ENCODE assay signal across 8 cellular contexts in genomic region chr6:28224131-28225055, GRCh38. TPM values are rescaled to one million over a fixed set of nuclear protein-coding genes. Genes with fewer than 3 reads are reported as not detected.
DNase-seq lines count a peak whose midpoint lies in the region; ATAC-seq, FAIRE-seq and TF ChIP-seq lines count a peak whose summit lies in the region.

No MANE protein-coding gene starts in this region.

- no peak for TF ChIP-seq POLR2A in H54 (IDR thresholded peaks at IDR 0.05; ENCODE audit: low read depth, low read length)
- TF ChIP-seq POLR2A in gastrocnemius medialis (IDR thresholded peaks at IDR 0.05) = no peak

- peak; percentile 20 for FAIRE-seq in H54 (lab: Jason Lieb, UNC)

- H3K27ac ChIP-seq in RWPE2 (ENCODE audit: poor library complexity, severe bottlenecking) (peak overlapping the region; percentile 63), gastrocnemius medialis (peak overlapping the region; percentile 63 to 80 (median 71))

- peaks cover 12% of the 10 kb centered on the region for H3K4me1 ChIP-seq in RWPE2 (ENCODE audit: insufficient read depth, poor library complexity, severe bottlenecking)
- H3K4me1 ChIP-seq in gastrocnemius medialis = peaks cover 13 to 18% of the 10 kb centered on the region in 2 donors

- H3K27me3 ChIP-seq in RWPE2 (ENCODE audit: insufficient read depth, poor library complexity, severe bottlenecking) (no peaks in the 10 kb centered on the region), gastrocnemius medialis (peaks cover 0 to 13% (median 7%) of the 10 kb centered on the region in 3 donors)

- DNase-seq in H54 (ENCODE audit: insufficient read length, low spot score) = no peak
- no peak for DNase-seq in RWPE2 (ENCODE audit: low spot score)
- DNase-seq in fibroblast of the aortic adventitia (ENCODE audit: low read depth) = no peak
- DNase-seq in gastrocnemius medialis = no peak
- DNase-seq in D341Med (ENCODE audit: low spot score) = no peak
- DNase-seq in amygdala (lab: John Stamatoyannopoulos, UW) = no peak
- no peak for DNase-seq in DMS53 (lab: John Stamatoyannopoulos, UW)
- DNase-seq in NOMO-1 treated with dmso at 0.1 percent for 144 hours (lab: John Stamatoyannopoulos, UW; ENCODE audit: unreplicated experiment) = no peak

- intact Hi-C loops in gastrocnemius medialis (cut with DNase I; ENCODE audit: low total_unique reads) = loop anchor here (1.0 to 2.0 kb wide), 3 partner anchors 28 to 120 kb away; partner anchors contain the start of gene ZKSCAN4

- H3K36me3 ChIP-seq in RWPE2 (ENCODE audit: low read depth) = peaks cover 30% of the 10 kb centered on the region
- H3K36me3 ChIP-seq in gastrocnemius medialis = peaks cover 0 to 18% of the 10 kb centered on the region in 2 donors

- H3K4me3 ChIP-seq in RWPE2 (ENCODE audit: severe bottlenecking) = peak overlapping the region; percentile 64
- H3K4me3 ChIP-seq in fibroblast of the aortic adventitia (ENCODE audit: low read depth, low read length) = peak overlapping the region; percentile 83
- H3K4me3 ChIP-seq in gastrocnemius medialis = peak overlapping the region; percentile 66 to 88 (median 86)

- no peak for TF ChIP-seq CTCF in RWPE2 (IDR thresholded peaks at IDR 0.05; ENCODE audit: poor library complexity, severe bottlenecking)
- TF ChIP-seq CTCF in fibroblast of the aortic adventitia (IDR thresholded peaks at IDR 0.05; ENCODE audit: insufficient read depth, low read length) = no peak
- TF ChIP-seq CTCF in gastrocnemius medialis (IDR thresholded peaks at IDR 0.05 in 4 of 5, conservative IDR thresholded peaks at IDR 0.05 in 1 of 5) = no peak

- H3K9me3 ChIP-seq in RWPE2 (ENCODE audit: severe bottlenecking) (no peaks in the 10 kb centered on the region), gastrocnemius medialis (no peaks in the 10 kb centered on the region)

- in situ Hi-C loops in gastrocnemius medialis (cut with MboI; ENCODE audit: low sequenced_read_pairs in 4 of 4) = no loop called here

- ATAC-seq in RWPE2 (ENCODE audit: low read depth) = no peak
- ATAC-seq in gastrocnemius medialis = no peak

RNA-seq across cellular contexts. Expression of gene ZSCAN9, which starts 0.7 kb away (rescaled TPM):
- 10.8 and 12.2 TPM in 2 replicates for total RNA-seq in fibroblast of the aortic adventitia (ENCODE audit: low replicate concordance)
- 1 to 10 TPM; 3.7 to 6.5 (median 4.3) TPM for total RNA-seq in gastrocnemius medialis

RNA-seq across cellular contexts. Expression of gene ZKSCAN4, which starts 27.7 kb away (rescaled TPM):
- total RNA-seq in fibroblast of the aortic adventitia (ENCODE audit: low replicate concordance) (5.9 and 8.3 TPM in 2 replicates), gastrocnemius medialis (1 to 10 TPM in 3 of 4 donors, under 1 TPM in 1; 0.82 to 3.3 (median 1.1) TPM)

RNA-seq across cellular contexts. Expression of gene NKAPL, which starts 34.7 kb away (rescaled TPM):
- total RNA-seq in fibroblast of the aortic adventitia (ENCODE audit: low replicate concordance) (1.3 and 1.9 TPM in 2 replicates), gastrocnemius medialis (10 to 100 TPM in 1 of 4 donors, 1 to 10 TPM in 3; 1.5 to 10.1 (median 5.6) TPM)

RNA-seq across cellular contexts. Expression of gene ZSCAN26, which starts 42.5 kb away (rescaled TPM):
- total RNA-seq in fibroblast of the aortic adventitia (ENCODE audit: low replicate concordance) (8.7 and 20.8 TPM in 2 replicates), gastrocnemius medialis (10 to 100 TPM in 2 of 4 donors, 1 to 10 TPM in 2; 7.3 to 13.4 (median 9.8) TPM)

RNA-seq across cellular contexts. Expression of gene PGBD1, which starts 57.0 kb away (rescaled TPM):
- total RNA-seq in fibroblast of the aortic adventitia (ENCODE audit: low replicate concordance) (7.7 and 8.1 TPM in 2 replicates), gastrocnemius medialis (1 to 10 TPM in 3 of 4 donors, under 1 TPM in 1; 0.80 to 2.8 (median 1.5) TPM)
